21 cellular contexts compared by ENCODE assay signal in genomic region chr11:69964247-69964643, GRCh38.
DNase-seq lines count a peak whose midpoint lies in the region; ATAC-seq and TF ChIP-seq lines count a peak whose summit lies in the region.
"Had no signal": no experiment of that assay in that cellular context is flagged by ENCODE, and none has a peak within 500 bp of the region (broad histone marks: within the 10 kb centered on the region; RNA-seq: fewer than 3 reads in every experiment).

No MANE protein-coding gene starts in this region.

- peaks cover 6% of the 10 kb centered on the region for H3K9me3 Mint-ChIP-seq in nephron progenitor cell
- H3K9me3 Mint-ChIP-seq in naive thymus-derived CD4-positive, alpha-beta T cell: peaks cover 0 to 18% (median 4%) of the 10 kb centered on the region in 11 donors

- H3K9me3 ChIP-seq in OCI-LY3 (ENCODE audit: insufficient read depth, low read length): no peaks in the 10 kb centered on the region
- H3K9me3 ChIP-seq in naive thymus-derived CD4-positive, alpha-beta T cell (ENCODE audit: control insufficient read depth in 2 of 3, low read length in 3 of 3): peaks cover 0 to 3% (median 0%) of the 10 kb centered on the region in 3 experiments
- H3K9me3 ChIP-seq: BE2C had no signal

- H3K9ac ChIP-seq in OCI-LY3 (ENCODE audit: low read length): no peak overlapping the region

- DNase-seq in Right ventricle myocardium inferior (ENCODE audit: missing footprints) (peak; percentile 18), cardiac septum (ENCODE audit: low spot score) (no peak), nephron progenitor cell (no peak), GOT3 (lab: John Stamatoyannopoulos, UW) (no peak), SW480 (ENCODE audit: low spot score) (no peak)
- no peak for DNase-seq in naive thymus-derived CD4-positive, alpha-beta T cell
- DNase-seq: BE2C; CD4-positive, CD25-positive, alpha-beta regulatory T cell; H7; NCI-H1092 treated with DMSO at 0.1 percent for 48 hours; NCI-H1436; NCI-H187; NCI-H2081 treated with DMSO at 0.1 percent for 48 hours; NCI-H524; NCI-H82; NK-92 treated with Interleukin-12 subunit alpha and Interleukin-12 subunit beta, amount 100 ng/mL, for 24 hours; RPMI8226; SHP77 had no signal

- POLR2A ChIA-PET in naive thymus-derived CD4-positive, alpha-beta T cell (lab: Charles Lee): no interaction called here

- TF ChIP-seq CTCF in OCI-LY3 (IDR thresholded peaks at IDR 0.05; ENCODE audit: low read depth, low read length) (no peak), nephron progenitor cell (IDR thresholded peaks at IDR 0.05) (no peak)

- H3K27me3 ChIP-seq in OCI-LY3 (ENCODE audit: low read depth, low read length): peaks cover 20% of the 10 kb centered on the region
- no peaks in the 10 kb centered on the region for H3K27me3 ChIP-seq in naive thymus-derived CD4-positive, alpha-beta T cell (ENCODE audit: control insufficient read depth in 2 of 2, insufficient read depth in 2 of 2, low read length in 2 of 2)
- H3K27me3 ChIP-seq: BE2C had no signal

- H3K4me3 Mint-ChIP-seq in nephron progenitor cell: no peak overlapping the region
- no peak overlapping the region for H3K4me3 Mint-ChIP-seq in naive thymus-derived CD4-positive, alpha-beta T cell
- H3K4me3 Mint-ChIP-seq: CD4-positive, CD25-positive, alpha-beta regulatory T cell had no signal

- H2AFZ ChIP-seq in OCI-LY3 (ENCODE audit: low read depth, low read length): no peak overlapping the region

- peak overlapping the region; percentile 14 for H3K4me2 ChIP-seq in OCI-LY3 (ENCODE audit: low read length)

- H3K27ac ChIP-seq in OCI-LY3 (ENCODE audit: low read length): peak overlapping the region; percentile 30; the same call in 1 of the 2 replicates
- H3K27ac ChIP-seq in naive thymus-derived CD4-positive, alpha-beta T cell (ENCODE audit: low read depth, low read length): no peak overlapping the region
- H3K27ac ChIP-seq: 22Rv1 had no signal

- peaks cover 14% of the 10 kb centered on the region for H3K27me3 Mint-ChIP-seq in nephron progenitor cell (ENCODE audit: low read depth, poor library complexity)
- peaks cover 0 to 15% (median 6%) of the 10 kb centered on the region in 5 donors for H3K27me3 Mint-ChIP-seq in naive thymus-derived CD4-positive, alpha-beta T cell

- no peaks in the 10 kb centered on the region for H3K36me3 Mint-ChIP-seq in nephron progenitor cell (ENCODE audit: low read depth)
- peaks cover 0 to 4% (median 4%) of the 10 kb centered on the region in 5 donors for H3K36me3 Mint-ChIP-seq in naive thymus-derived CD4-positive, alpha-beta T cell
- H3K36me3 Mint-ChIP-seq: CD4-positive, CD25-positive, alpha-beta regulatory T cell had no signal

- H3K36me3 ChIP-seq in OCI-LY3 (replicated peaks; ENCODE audit: low read depth, low read length): no peaks in the 10 kb centered on the region
- no peaks in the 10 kb centered on the region for H3K36me3 ChIP-seq in naive thymus-derived CD4-positive, alpha-beta T cell (ENCODE audit: control insufficient read depth in 2 of 3, insufficient read depth in 3 of 3, low read length in 3 of 3)
- H3K36me3 ChIP-seq: BE2C had no signal

- peak overlapping the region; percentile 48 for H3K27ac Mint-ChIP-seq in nephron progenitor cell
- H3K27ac Mint-ChIP-seq in naive thymus-derived CD4-positive, alpha-beta T cell: no peak overlapping the region

- H3K4me1 ChIP-seq in OCI-LY3 (ENCODE audit: low read length): peaks cover 24% of the 10 kb centered on the region
- no peaks in the 10 kb centered on the region for H3K4me1 ChIP-seq in naive thymus-derived CD4-positive, alpha-beta T cell (ENCODE audit: control insufficient read depth in 2 of 2, insufficient read depth in 2 of 2, low read length in 2 of 2)
- H3K4me1 ChIP-seq: BE2C had no signal

- intact Hi-C loops in Right ventricle myocardium inferior (cut with DNase I): no loop called here
- intact Hi-C loops in cardiac septum (cut with DNase I): no loop called here
- intact Hi-C loops in naive thymus-derived CD4-positive, alpha-beta T cell (cut with micrococcal nuclease): no loop called here

- peaks cover 38% of the 10 kb centered on the region for H3K4me1 Mint-ChIP-seq in nephron progenitor cell
- H3K4me1 Mint-ChIP-seq in naive thymus-derived CD4-positive, alpha-beta T cell: peaks cover 0 to 1% (median 0%) of the 10 kb centered on the region in 7 donors
- H3K4me1 Mint-ChIP-seq: CD4-positive, CD25-positive, alpha-beta regulatory T cell had no signal

- CTCF ChIA-PET in naive thymus-derived CD4-positive, alpha-beta T cell (lab: Charles Lee): no interaction called here

- 0 out of 2 replicates have a peak overlapping the region, but pooled peaks have one; percentile 3 for H3K4me3 ChIP-seq in OCI-LY3 (ENCODE audit: low read length)
- H3K4me3 ChIP-seq in naive thymus-derived CD4-positive, alpha-beta T cell (ENCODE audit: low read length): no peak overlapping the region

- ATAC-seq in Right ventricle myocardium inferior (no peak), HG03159 (IDR thresholded peaks at IDR 0.05; ENCODE audit: unreplicated experiment) (no peak)
- ATAC-seq in naive thymus-derived CD4-positive, alpha-beta T cell: no peak

- no peaks in the 10 kb centered on the region for H4K20me1 ChIP-seq in OCI-LY3 (ENCODE audit: insufficient read depth, low read length)

- H3K79me2 ChIP-seq in OCI-LY3 (ENCODE audit: low read length): no peaks in the 10 kb centered on the region
